ENCODE assay signal across 16 cellular contexts in genomic region chr2:149622343-149622742, GRCh38. TPM values are rescaled to one million over a fixed set of nuclear protein-coding genes. Genes with fewer than 3 reads are reported as not detected.
A peak's percentile ranks its signal among the peaks of the same experiment; 100 is the strongest.
DNase-seq lines count a peak whose midpoint lies in the region; ATAC-seq and TF ChIP-seq lines count a peak whose summit lies in the region.
"Had no signal": no experiment of that assay in that cellular context is flagged by ENCODE, and none has a peak within 500 bp of the region (broad histone marks: within the 10 kb centered on the region; RNA-seq: fewer than 3 reads in every experiment).

No MANE protein-coding gene starts in this region.

- H2BK15ac ChIP-seq in mesendoderm (replicated peaks; ENCODE audit: low read depth): peak overlapping the region; percentile 2

- no peaks in the 10 kb centered on the region for H3K36me3 ChIP-seq in mesendoderm (ENCODE audit: control insufficient read depth, insufficient read depth, low read length)
- H3K36me3 ChIP-seq in left ventricle myocardium inferior: no peaks in the 10 kb centered on the region

- H3K27me3 ChIP-seq in mesendoderm (ENCODE audit: insufficient read depth, low read length, poor library complexity) (no peaks in the 10 kb centered on the region), left ventricle myocardium inferior (ENCODE audit: low read depth) (no peaks in the 10 kb centered on the region)

- no peak overlapping the region for H2AK5ac ChIP-seq in mesendoderm (ENCODE audit: low read length)

- no peak overlapping the region for H3K4ac ChIP-seq in mesendoderm (ENCODE audit: low read depth, low read length)

- intact Hi-C loops in left ventricle myocardium inferior (cut with micrococcal nuclease): no loop called here

- TF ChIP-seq CTCF in left ventricle myocardium inferior (IDR thresholded peaks at IDR 0.05; ENCODE audit: borderline replicate concordance): no peak

- DNase-seq in mesendoderm (no peak), left ventricle myocardium inferior (no peak), KG1 (lab: John Stamatoyannopoulos, UW) (no peak)
- no peak for DNase-seq in activated T-cell treated with anti-CD3 and anti-CD28 coated beads, Interleukin-2, amount 50 U/mL, for 72 hours
- DNase-seq: C1 segment of cervical spinal cord; DMS79; H7; HFFc6; NCI-H1105; NCI-H2081 treated with DMSO at 0.1 percent for 48 hours; NCI-H748 treated with DMSO at 0.1 percent for 48 hours; NK-92 treated with Interleukin-12 subunit alpha and Interleukin-12 subunit beta, amount 100 ng/mL, for 24 hours had no signal

- no peak overlapping the region for H3K23ac ChIP-seq in mesendoderm (ENCODE audit: low read length)

- H3K56ac ChIP-seq in mesendoderm (ENCODE audit: low read length): peak overlapping the region; percentile 17

- no peaks in the 10 kb centered on the region for H3K79me2 ChIP-seq in mesendoderm (ENCODE audit: control insufficient read depth, insufficient read depth, low read length)

- H3K18ac ChIP-seq in mesendoderm (ENCODE audit: low read length): no peak overlapping the region

- H3K4me1 ChIP-seq in mesendoderm (ENCODE audit: control insufficient read depth, low read depth, low read length) (peaks cover 1% of the 10 kb centered on the region), left ventricle myocardium inferior (no peaks in the 10 kb centered on the region)

- H3K36me3 Mint-ChIP-seq in activated T-cell treated with anti-CD3 and anti-CD28 coated beads, Interleukin-2, amount 50 U/mL, for 72 hours (ENCODE audit: insufficient read depth in 2 of 2): no peaks in the 10 kb centered on the region

- H3K4me1 Mint-ChIP-seq in activated T-cell treated with anti-CD3 and anti-CD28 coated beads, Interleukin-2, amount 50 U/mL, for 72 hours (ENCODE audit: low read depth): no peaks in the 10 kb centered on the region

- H3K27me3 Mint-ChIP-seq in activated T-cell treated with anti-CD3 and anti-CD28 coated beads, Interleukin-2, amount 50 U/mL, for 72 hours (ENCODE audit: low read depth): peaks cover 24% of the 10 kb centered on the region

- no peak overlapping the region for H2BK120ac ChIP-seq in mesendoderm (ENCODE audit: low read depth, low read length)

- no peak overlapping the region for H3K9ac ChIP-seq in mesendoderm (ENCODE audit: low read length)

- H3K79me1 ChIP-seq in mesendoderm (ENCODE audit: low read length): no peaks in the 10 kb centered on the region

- ATAC-seq in GM18858 (IDR thresholded peaks at IDR 0.05; ENCODE audit: unreplicated experiment) (peak; percentile 61), GM21717 (IDR thresholded peaks at IDR 0.05; ENCODE audit: unreplicated experiment) (peak; percentile 64), HG03175 (IDR thresholded peaks at IDR 0.05; ENCODE audit: unreplicated experiment) (peak; percentile 48)
- ATAC-seq in activated T-cell treated with anti-CD3 and anti-CD28 coated beads, Interleukin-2, amount 50 U/mL, for 72 hours (replicated peaks in 1 of 2): no peak
- ATAC-seq: Right ventricle myocardium inferior had no signal

- no peak overlapping the region for H2BK5ac ChIP-seq in mesendoderm (ENCODE audit: low read length)

- no peak overlapping the region for H3K4me3 Mint-ChIP-seq in activated T-cell treated with anti-CD3 and anti-CD28 coated beads, Interleukin-2, amount 50 U/mL, for 72 hours
- H3K4me3 Mint-ChIP-seq: HFFc6 had no signal

- H4K5ac ChIP-seq in mesendoderm (ENCODE audit: low read length): no peak overlapping the region

- H3K27ac ChIP-seq in mesendoderm (ENCODE audit: low read depth, low read length) (no peak overlapping the region), left ventricle myocardium inferior (replicated peaks) (no peak overlapping the region)

- no CpG with 5 or more reads among the region's 1 CpG for WGBS in mesendoderm (ENCODE audit: extremely low coverage, insufficient coverage, low lambda C conversion rate)

- no peaks in the 10 kb centered on the region for H3K9me3 ChIP-seq in left ventricle myocardium inferior (replicated peaks)

- H3K4me2 ChIP-seq in mesendoderm (ENCODE audit: low read length): no peak overlapping the region

- no peak overlapping the region for H3K27ac Mint-ChIP-seq in activated T-cell treated with anti-CD3 and anti-CD28 coated beads, Interleukin-2, amount 50 U/mL, for 72 hours
- H3K27ac Mint-ChIP-seq: HFFc6 had no signal

- H3K9me3 Mint-ChIP-seq in activated T-cell treated with anti-CD3 and anti-CD28 coated beads, Interleukin-2, amount 50 U/mL, for 72 hours: no peaks in the 10 kb centered on the region
- H3K9me3 Mint-ChIP-seq: HFFc6 had no signal

- H3K4me3 ChIP-seq in mesendoderm (ENCODE audit: low read length) (no peak overlapping the region), left ventricle myocardium inferior (no peak overlapping the region)

- H4K8ac ChIP-seq in mesendoderm (ENCODE audit: low read depth, low read length): no peak overlapping the region

RNA-seq across cellular contexts. Expression of gene MMADHC, which starts 34.8 kb away (rescaled TPM):
- 109 TPM for polyA plus RNA-seq in mesendoderm (2013, experiment 1 of 2)
- 108 TPM for polyA plus RNA-seq in mesendoderm (2013, experiment 2 of 2)
- 109 TPM for total RNA-seq in left ventricle myocardium inferior
- 100 to 1,000 TPM; 125 to 128 TPM for total RNA-seq in activated T-cell treated with anti-CD3 and anti-CD28 coated beads, Interleukin-2, amount 50 U/mL, for 72 hours

Comparison
In these comparisons a context has a peak if more than half of its experiments do, and no peak if none do; other contexts are left out.
1. ATAC-seq: peak in GM18858 (single experiment), GM21717 (single experiment) and HG03175 (single experiment); none in activated T-cell treated with anti-CD3 and anti-CD28 coated beads, Interleukin-2, amount 50 U/mL, for 72 hours (0 of 2).